ENCODE assay signal across 2 cellular contexts in the genomic region with DNA sequence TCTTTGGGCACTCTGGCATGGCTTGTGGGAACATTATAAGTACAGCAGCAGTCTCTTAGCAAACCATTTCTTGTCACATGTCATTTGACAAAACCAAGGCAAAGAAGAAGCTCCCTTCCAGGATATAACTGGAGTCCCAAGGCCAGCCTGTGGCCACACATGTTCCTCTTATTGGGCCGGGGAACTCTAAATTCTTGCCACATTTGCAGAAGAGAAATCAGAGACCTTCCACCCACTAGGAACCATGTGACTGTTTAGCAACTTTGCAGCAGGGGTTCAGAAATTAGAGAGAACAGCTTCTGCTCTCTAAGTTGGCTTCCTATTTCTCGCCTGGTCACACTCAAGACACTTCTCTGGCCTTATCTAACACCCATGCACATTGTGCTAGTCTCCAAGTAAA.
TF ChIP-seq lines count a peak whose summit lies in the region.

No MANE protein-coding gene starts in this region.

TF ChIP-seq in liver, 16 proteins besides CTCF, POLR2A, EP300 and RAD21:
- TF ChIP-seq REST (IDR thresholded peaks at IDR 0.05): no peak
- peak in 1 of 2 donors; percentile 22 for TF ChIP-seq RXRA (IDR thresholded peaks at IDR 0.05)
- no peak for TF ChIP-seq JUND (IDR thresholded peaks at IDR 0.05)
TF ChIP-seq in liver: peak in this region for 1.

TF ChIP-seq in HepG2, 621 proteins besides CTCF, POLR2A, EP300 and RAD21:
- no peak for TF ChIP-seq ZNF549 (CRISPR knock-in tag; IDR thresholded peaks at IDR 0.05)
- TF ChIP-seq, protein P1, sequence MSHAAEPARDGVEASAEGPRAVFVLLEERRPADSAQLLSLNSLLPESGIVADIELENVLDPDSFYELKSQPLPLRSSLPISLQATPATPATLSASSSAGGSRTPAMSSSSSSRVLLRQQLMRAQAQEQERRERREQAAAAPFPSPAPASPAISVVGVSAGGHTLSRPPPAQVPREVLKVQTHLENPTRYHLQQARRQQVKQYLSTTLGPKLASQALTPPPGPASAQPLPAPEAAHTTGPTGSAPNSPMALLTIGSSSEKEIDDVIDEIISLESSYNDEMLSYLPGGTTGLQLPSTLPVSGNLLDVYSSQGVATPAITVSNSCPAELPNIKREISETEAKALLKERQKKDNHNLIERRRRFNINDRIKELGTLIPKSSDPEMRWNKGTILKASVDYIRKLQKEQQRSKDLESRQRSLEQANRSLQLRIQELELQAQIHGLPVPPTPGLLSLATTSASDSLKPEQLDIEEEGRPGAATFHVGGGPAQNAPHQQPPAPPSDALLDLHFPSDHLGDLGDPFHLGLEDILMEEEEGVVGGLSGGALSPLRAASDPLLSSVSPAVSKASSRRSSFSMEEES (CRISPR knock-in tag; IDR thresholded peaks at IDR 0.05): no peak
- no peak for TF ChIP-seq RARG (CRISPR knock-in tag; IDR thresholded peaks at IDR 0.05; ENCODE audit: low read depth)
- TF ChIP-seq ZNF766 (CRISPR knock-in tag; IDR thresholded peaks at IDR 0.05; ENCODE audit: borderline replicate concordance): no peak
- no peak for TF ChIP-seq MTF2 (CRISPR knock-in tag; IDR thresholded peaks at IDR 0.05; ENCODE audit: borderline replicate concordance)
- TF ChIP-seq ZNF451 (CRISPR knock-in tag; IDR thresholded peaks at IDR 0.05): no peak
- TF ChIP-seq, protein P2, sequence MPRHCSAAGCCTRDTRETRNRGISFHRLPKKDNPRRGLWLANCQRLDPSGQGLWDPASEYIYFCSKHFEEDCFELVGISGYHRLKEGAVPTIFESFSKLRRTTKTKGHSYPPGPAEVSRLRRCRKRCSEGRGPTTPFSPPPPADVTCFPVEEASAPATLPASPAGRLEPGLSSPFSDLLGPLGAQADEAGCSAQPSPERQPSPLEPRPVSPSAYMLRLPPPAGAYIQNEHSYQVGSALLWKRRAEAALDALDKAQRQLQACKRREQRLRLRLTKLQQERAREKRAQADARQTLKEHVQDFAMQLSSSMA (CRISPR knock-in tag; IDR thresholded peaks at IDR 0.05): no peak
- no peak for TF ChIP-seq CHCHD3 (CRISPR knock-in tag; IDR thresholded peaks at IDR 0.05)
- TF ChIP-seq, protein P3, sequence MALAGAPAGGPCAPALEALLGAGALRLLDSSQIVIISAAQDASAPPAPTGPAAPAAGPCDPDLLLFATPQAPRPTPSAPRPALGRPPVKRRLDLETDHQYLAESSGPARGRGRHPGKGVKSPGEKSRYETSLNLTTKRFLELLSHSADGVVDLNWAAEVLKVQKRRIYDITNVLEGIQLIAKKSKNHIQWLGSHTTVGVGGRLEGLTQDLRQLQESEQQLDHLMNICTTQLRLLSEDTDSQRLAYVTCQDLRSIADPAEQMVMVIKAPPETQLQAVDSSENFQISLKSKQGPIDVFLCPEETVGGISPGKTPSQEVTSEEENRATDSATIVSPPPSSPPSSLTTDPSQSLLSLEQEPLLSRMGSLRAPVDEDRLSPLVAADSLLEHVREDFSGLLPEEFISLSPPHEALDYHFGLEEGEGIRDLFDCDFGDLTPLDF (CRISPR knock-in tag; IDR thresholded peaks at IDR 0.05): no peak
- no peak for TF ChIP-seq KMT2B (CRISPR knock-in tag; IDR thresholded peaks at IDR 0.05)
- TF ChIP-seq ZNF317 (CRISPR knock-in tag; IDR thresholded peaks at IDR 0.05): no peak
- no peak for TF ChIP-seq NR3C1 (CRISPR knock-in tag; IDR thresholded peaks at IDR 0.05)
- no peak for TF ChIP-seq HDAC1 (CRISPR knock-in tag; IDR thresholded peaks at IDR 0.05)
- TF ChIP-seq ATF4 (CRISPR knock-in tag; IDR thresholded peaks at IDR 0.05): no peak
- no peak for TF ChIP-seq TSC22D2 (CRISPR knock-in tag; IDR thresholded peaks at IDR 0.05; ENCODE audit: borderline replicate concordance)
- TF ChIP-seq SMC3 (IDR thresholded peaks at IDR 0.05; ENCODE audit: low read length): no peak
- TF ChIP-seq ZBTB8A (CRISPR knock-in tag; IDR thresholded peaks at IDR 0.05; ENCODE audit: borderline replicate concordance, low read depth): no peak
- TF ChIP-seq ZNF276 (CRISPR knock-in tag; IDR thresholded peaks at IDR 0.05; ENCODE audit: low read depth): no peak
